In genomic region chr7:77665161-77665560, GRCh38 we compare ENCODE assay signal across 30 cellular contexts. TPM values are rescaled to one million over a fixed set of nuclear protein-coding genes. Genes with fewer than 3 reads are reported as not detected.
A peak's percentile ranks its signal among the peaks of the same experiment; 100 is the strongest.
DNase-seq lines count a peak whose midpoint lies in the region; ATAC-seq, FAIRE-seq and TF ChIP-seq lines count a peak whose summit lies in the region.
"Had no signal": no experiment of that assay in that cellular context is flagged by ENCODE, and none has a peak within 500 bp of the region (broad histone marks: within the 10 kb centered on the region; RNA-seq: fewer than 3 reads in every experiment).

No MANE protein-coding gene starts in this region.

- POLR2A ChIA-PET in K562 (lab: Yijun Ruan, JAX), result interaction anchor here (1.5 kb wide), 1 partner anchor 30 kb away, joined by 3 read pairs; no protein-coding TSS in a partner anchor

- H3K36me3 Mint-ChIP-seq in HFFc6 (ENCODE audit: low read depth), result no peaks in the 10 kb centered on the region; the same call in 1 of the 2 replicates
- H3K36me3 Mint-ChIP-seq: CD8-positive, alpha-beta T cell; type B pancreatic cell had no signal

- H3K9me1 ChIP-seq in K562 (ENCODE audit: control insufficient read depth, insufficient read depth, low read length), result no peaks in the 10 kb centered on the region

- no peaks in the 10 kb centered on the region for H3K9me3 Mint-ChIP-seq in HFFc6
- H3K9me3 Mint-ChIP-seq: activated T-cell treated with anti-CD3 and anti-CD28 coated beads, Interleukin-2, amount 50 U/mL, for 72 hours; CD8-positive, alpha-beta T cell; type B pancreatic cell had no signal

- no peak overlapping the region for H3K4me2 ChIP-seq in K562 (ENCODE audit: insufficient read depth, low read length)

- H3K4me3 Mint-ChIP-seq in HFFc6, result no peak overlapping the region
- H3K4me3 Mint-ChIP-seq: activated T-cell treated with anti-CD3 and anti-CD28 coated beads, Interleukin-2, amount 50 U/mL, for 72 hours; CD8-positive, alpha-beta T cell; type B pancreatic cell had no signal

- H3K4me1 Mint-ChIP-seq in HFFc6 (ENCODE audit: low read depth), result peaks cover 8% of the 10 kb centered on the region

- no peak overlapping the region for H3K27ac ChIP-seq in K562 (ENCODE audit: extremely low read depth, low read depth, low read length)
- H3K27ac ChIP-seq in brain microvascular endothelial cell, result no peak overlapping the region
- H3K27ac ChIP-seq: body of pancreas, left ventricle myocardium inferior, psoas muscle, SK-N-MC had no signal

- no peak for FAIRE-seq in K562 (lab: Jason Lieb, UNC)
- FAIRE-seq in H54 (lab: Jason Lieb, UNC), result no peak
- FAIRE-seq: endothelial cell of umbilical vein, GM12891, HepG2, islet of Langerhans had no signal

- peak overlapping the region; percentile 24 for H3K27ac Mint-ChIP-seq in HFFc6
- H3K27ac Mint-ChIP-seq: activated T-cell treated with anti-CD3 and anti-CD28 coated beads, Interleukin-2, amount 50 U/mL, for 72 hours; CD8-positive, alpha-beta T cell; type B pancreatic cell had no signal

- in situ Hi-C loops in K562 (cut with MboI) (loop anchor here (5.0 to 25.0 kb wide), 3 partner anchors 267 to 547 kb away; no protein-coding TSS in a partner anchor), brain microvascular endothelial cell (cut with HindIII; ENCODE audit: low pct_ligation_motif_present, low sequenced_read_pairs) (loop anchor here (25.0 kb wide), 1 partner anchor 97 kb away; no protein-coding TSS in a partner anchor)

- CTCF ChIA-PET in K562 (lab: Yijun Ruan, JAX; ENCODE audit: low intra/inter-chr PET ratio), result interaction anchor here (0.6 kb wide), 1 partner anchor 274 kb away, joined by 4 read pairs; no protein-coding TSS in a partner anchor

- TF ChIP-seq CTCF in AG10803 (conservative IDR thresholded peaks at IDR 0.05; ENCODE audit: low read length) (no peak), HFFc6 (IDR thresholded peaks at IDR 0.05) (no peak), K562 (IDR thresholded peaks at IDR 0.05 in 2 of 3, conservative IDR thresholded peaks at IDR 0.05 in 1 of 3; ENCODE audit: insufficient read depth in 2 of 3, low read depth in 1 of 3, low read length in 3 of 3) (no peak), GM10266 (IDR thresholded peaks at IDR 0.05; ENCODE audit: control insufficient read depth, insufficient read depth, low read depth, missing control alignments) (no peak), brain microvascular endothelial cell (IDR thresholded peaks at IDR 0.05; ENCODE audit: low read depth, low read length, missing control alignments) (no peak)

- TF ChIP-seq EP300 in K562 (IDR thresholded peaks at IDR 0.05; ENCODE audit: low read length), result no peak

- H3K4me1 ChIP-seq in K562 (replicated peaks in 1 of 2; ENCODE audit: control insufficient read depth in 2 of 2, insufficient read depth in 2 of 2, low read length in 2 of 2), result no peaks in the 10 kb centered on the region
- H3K4me1 ChIP-seq: BE2C, HAP-1, left ventricle myocardium inferior, psoas muscle had no signal

- H2AFZ ChIP-seq in K562 (ENCODE audit: low read depth, low read length), result no peak overlapping the region

- H3K9ac ChIP-seq in K562 (ENCODE audit: insufficient read depth in 1 of 2, low read depth in 2 of 2, low read length in 2 of 2), result no peak overlapping the region

- H3K4me3 ChIP-seq in AG10803 (ENCODE audit: low read length), result no peak overlapping the region
- H3K4me3 ChIP-seq in K562, result no peak overlapping the region
- no peak overlapping the region for H3K4me3 ChIP-seq in brain microvascular endothelial cell (ENCODE audit: low read depth, low read length)
- H3K4me3 ChIP-seq: body of pancreas, HAP-1, left ventricle myocardium inferior, psoas muscle, SK-N-MC had no signal

- no peaks in the 10 kb centered on the region for H3K9me3 ChIP-seq in K562 (replicated peaks; ENCODE audit: control insufficient read depth, insufficient read depth, low read depth, low read length)
- H3K9me3 ChIP-seq: BE2C, body of pancreas, HAP-1, left ventricle myocardium inferior, psoas muscle had no signal

- DNase-seq in AG10803 (ENCODE audit: low read depth) (peak; percentile 21), HFFc6 (no peak), K562 (ENCODE audit: extremely low read depth in 1 of 4, low spot score in 3 of 4) (no peak), iris pigment epithelial cell (ENCODE audit: low read depth) (peak; percentile 52), H54 (ENCODE audit: insufficient read length, low spot score) (no peak), GM10266 (ENCODE audit: extremely low spot score) (no peak), brain microvascular endothelial cell (no peak), left cardiac atrium (no peak)
- DNase-seq: ACHN; activated CD4-positive, alpha-beta T cell treated with anti-CD3 and anti-CD28 coated beads, Interleukin-2, amount 50 U/mL, for 4 hours; activated T-cell treated with anti-CD3 and anti-CD28 coated beads, Interleukin-2, amount 50 U/mL, for 72 hours; BE2C; body of pancreas; CD8-positive, alpha-beta T cell; glutamatergic neuron; left ventricle myocardium inferior; NCI-H1436 treated with DMSO at 0.1 percent for 48 hours; NCI-H2107; NCI-H510A; occipital lobe; psoas muscle; RPMI8226; stimulated activated naive CD4-positive, alpha-beta T cell had no signal

- H3K36me3 ChIP-seq in K562 (ENCODE audit: control insufficient read depth, insufficient read depth, low read length) (no peaks in the 10 kb centered on the region), brain microvascular endothelial cell (replicated peaks) (peaks cover 20% of the 10 kb centered on the region)
- H3K36me3 ChIP-seq: BE2C, HAP-1 had no signal

- TF ChIP-seq RAD21 in K562 (CRISPR knock-in tag; conservative IDR thresholded peaks at IDR 0.05 in 1 of 2, IDR thresholded peaks at IDR 0.05 in 1 of 2), result no peak

- H3K79me2 ChIP-seq in K562 (ENCODE audit: control insufficient read depth, insufficient read depth, low read length), result no peaks in the 10 kb centered on the region

- no TSS peak for BruUV-seq in K562 (replicated peaks; lab: Mats Ljungman, UMichigan)

- H4K20me1 ChIP-seq in K562 (replicated peaks; ENCODE audit: control insufficient read depth, insufficient read depth, low read length), result no peaks in the 10 kb centered on the region

- no peak for TF ChIP-seq POLR2A in K562 (conservative IDR thresholded peaks at IDR 0.05)
- TF ChIP-seq POLR2A in H54 (IDR thresholded peaks at IDR 0.05; ENCODE audit: low read depth, low read length), result no peak

- H3K27me3 Mint-ChIP-seq in HFFc6 (ENCODE audit: insufficient read depth), result no peaks in the 10 kb centered on the region; the same call in 1 of the 2 replicates
- H3K27me3 Mint-ChIP-seq: type B pancreatic cell had no signal

- no peaks in the 10 kb centered on the region for H3K27me3 ChIP-seq in K562 (ENCODE audit: control insufficient read depth in 2 of 2, insufficient read depth in 2 of 2, low read length in 2 of 2)
- H3K27me3 ChIP-seq in brain microvascular endothelial cell (replicated peaks), result no peaks in the 10 kb centered on the region
- H3K27me3 ChIP-seq: BE2C, body of pancreas had no signal

- peak; percentile 39; the same call in 1 of the 3 replicates for ATAC-seq in K562
- no peak for ATAC-seq in left cardiac atrium
- ATAC-seq: activated T-cell treated with anti-CD3 and anti-CD28 coated beads, Interleukin-2, amount 50 U/mL, for 72 hours; body of pancreas; CD8-positive, alpha-beta T cell; HepG2; psoas muscle had no signal

- intact Hi-C loops in K562 (cut with micrococcal nuclease), result loop anchor here (5.0 kb wide), 1 partner anchor 362 kb away; no protein-coding TSS in a partner anchor
- intact Hi-C loops in left cardiac atrium (cut with DNase I), result no loop called here

TF ChIP-seq in K562, 482 proteins besides CTCF, POLR2A, EP300 and RAD21 (continues in another document):
- TF ChIP-seq SMAD4 (CRISPR knock-in tag; conservative IDR thresholded peaks at IDR 0.05) (no peak), ZNF133 (CRISPR knock-in tag; IDR thresholded peaks at IDR 0.05) (no peak), ZNF644 (tag; IDR thresholded peaks at IDR 0.05; ENCODE audit: low read depth) (no peak), ZNF561 (CRISPR knock-in tag; conservative IDR thresholded peaks at IDR 0.05) (no peak), ZNF354B (CRISPR knock-in tag; IDR thresholded peaks at IDR 0.05) (no peak), SMARCC2 (IDR thresholded peaks at IDR 0.05; ENCODE audit: low read depth) (no peak), ATF2 (CRISPR knock-in tag; IDR thresholded peaks at IDR 0.05) (no peak), CREB1 (IDR thresholded peaks at IDR 0.05) (no peak), CREB1 (CRISPR knock-in tag; IDR thresholded peaks at IDR 0.05) (no peak), KLF16 (IDR thresholded peaks at IDR 0.05) (no peak), NFXL1 (CRISPR knock-in tag; IDR thresholded peaks at IDR 0.05) (no peak)

RNA-seq across cellular contexts. Expression of gene RSBN1L, which starts 31.1 kb away (rescaled TPM):
- 10 to 100 TPM; 11.2 to 14.0 (median 12.9) TPM for total RNA-seq in HFFc6 (2021; fragmentation: NEBNext Ultra II Directional; extraction: Animal tissue kit (Norgen Biotek cat#: 25700))
- 10.3 and 43.2 TPM in 2 replicates for total RNA-seq in K562 (2011; cell fraction: chromatin; rRNA removed; ENCODE audit: low replicate concordance)
- total RNA-seq in K562 (2011; cell fraction: nucleolus; rRNA removed), result 7.3 and 10.1 TPM in 2 replicates
- total RNA-seq in K562 (2011; cell fraction: nucleoplasm; rRNA removed), result 15.4 and 21.9 TPM in 2 replicates
- total RNA-seq in K562 (2014; rRNA removed) (16.6 and 20.1 TPM in 2 replicates), K562 (2014; rRNA removed; fragmentation: Illumina TruSeq; extraction: Trizol) (33.2 and 33.8 TPM in 2 replicates), K562 (2015; rRNA removed; fragmentation: Illumina TruSeq; extraction: Trizol) (29.1 and 35.2 TPM in 2 replicates), K562 (2021) (19.0 and 22.8 TPM in 2 replicates), left cardiac atrium (1 to 10 TPM; 9.5 to 9.7 TPM)
- polyA plus RNA-seq in K562 (2011; rRNA removed) (19.5 and 20.1 TPM in 2 replicates), K562 (2014; fragmentation: Illumina TruSeq; extraction: Trizol) (28.4 and 33.2 TPM in 2 replicates), K562 (2014; fragmentation: Nextera tagmentation; extraction: Ambion mirVana) (1 to 10 TPM; 6.2 to 8.3 TPM), K562 (2014; rRNA removed) (13.8 and 16.7 TPM in 2 replicates)
- 3.6 and 6.7 TPM in 2 replicates for polyA plus RNA-seq in K562 (2011; cell fraction: cytosol; rRNA removed)
- polyA plus RNA-seq in K562 (2011; cell fraction: nucleus; rRNA removed), result 9.3 and 13.0 TPM in 2 replicates
- 14.8 and 18.9 TPM in 2 replicates for polyA plus RNA-seq in K562 (2012)
- 54.3 and 55.0 TPM in 2 replicates for polyA minus RNA-seq in K562 (2011; rRNA and poly(A)+ RNA removed)
- 21.4 and 28.8 TPM in 2 replicates for polyA minus RNA-seq in K562 (2011; cell fraction: cytosol; rRNA and poly(A)+ RNA removed)
- polyA minus RNA-seq in K562 (2011; cell fraction: nucleus; rRNA and poly(A)+ RNA removed), result 8.1 and 12.7 TPM in 2 replicates

Comparison
In these comparisons a context has a peak if more than half of its experiments do, and no peak if none do; other contexts are left out.
1. DNase-seq: peak in AG10803 (single experiment) and iris pigment epithelial cell (single experiment); none in HFFc6 (single experiment), K562 (0 of 4), H54 (single experiment), GM10266 (single experiment), brain microvascular endothelial cell (single experiment) and left cardiac atrium (single experiment).